In genomic region chr7:150668977-150669376, GRCh38 we compare ENCODE assay signal across 26 cellular contexts. TPM values are rescaled to one million over a fixed set of nuclear protein-coding genes. Genes with fewer than 3 reads are reported as not detected.
DNase-seq lines count a peak whose midpoint lies in the region; ATAC-seq lines count a peak whose summit lies in the region.
"Had no signal": no experiment of that assay in that cellular context is flagged by ENCODE, and none has a peak within 500 bp of the region (broad histone marks: within the 10 kb centered on the region; RNA-seq: fewer than 3 reads in every experiment).

No MANE protein-coding gene starts in this region.

- H3K4me3 Mint-ChIP-seq in activated T-cell treated with anti-CD3 and anti-CD28 coated beads, Interleukin-2, amount 50 U/mL, for 24 hours, result no peak overlapping the region
- H3K4me3 Mint-ChIP-seq in CD8-positive, alpha-beta memory T cell, result peak overlapping the region; percentile 25 to 90 (median 78)
- H3K4me3 Mint-ChIP-seq in activated T-helper 2 cell treated with anti-CD3 and anti-CD28 coated beads, Interferon-gamma antibody, Interleukin-2, Interleukin-4, amounts not matched to agents 10 μg/mL and 5 μg/mL and 100 μg/mL, durations not matched to agents 14 hours and 24 hours and 36 hours (ENCODE audit: low read depth), result no peak overlapping the region
- peak overlapping the region; percentile 6 to 85 (median 78) for H3K4me3 Mint-ChIP-seq in naive thymus-derived CD8-positive, alpha-beta T cell
- H3K4me3 Mint-ChIP-seq: endodermal cell; mesothelial cell of epicardium; nephron; stimulated activated naive B cell treated with anti-CD40 and anti-IgM and Interleukin-4, amounts not matched to agents 10 μg/mL and 1 μg/mL and 100 μg/mL, for 72 hours had no signal

- H3K27ac Mint-ChIP-seq in activated T-cell treated with anti-CD3 and anti-CD28 coated beads, Interleukin-2, amount 50 U/mL, for 24 hours, result peak overlapping the region; percentile 94
- H3K27ac Mint-ChIP-seq in CD8-positive, alpha-beta memory T cell, result peak overlapping the region; percentile 90 to 100 (median 98)
- H3K27ac Mint-ChIP-seq in activated T-helper 2 cell treated with anti-CD3 and anti-CD28 coated beads, Interferon-gamma antibody, Interleukin-2, Interleukin-4, amounts not matched to agents 10 μg/mL and 5 μg/mL and 100 μg/mL, durations not matched to agents 14 hours and 24 hours and 36 hours, result peak overlapping the region; percentile 92
- peak overlapping the region; percentile 94 to 100 (median 98) for H3K27ac Mint-ChIP-seq in naive thymus-derived CD8-positive, alpha-beta T cell
- H3K27ac Mint-ChIP-seq: endodermal cell; mesothelial cell of epicardium; nephron; stimulated activated naive B cell treated with anti-CD40 and anti-IgM and Interleukin-4, amounts not matched to agents 10 μg/mL and 1 μg/mL and 100 μg/mL, for 72 hours had no signal

- CTCF ChIA-PET in CD8-positive, alpha-beta memory T cell (lab: Charles Lee), result interaction anchor here (0.9 to 3.6 kb wide), 9 partner anchors 10 to 220 kb away, joined by 3 to 14 read pairs (median 5); partner anchors contain the start of genes GIMAP2 and GIMAP4

- H3K9me3 Mint-ChIP-seq in activated T-cell treated with anti-CD3 and anti-CD28 coated beads, Interleukin-2, amount 50 U/mL, for 24 hours, result peaks cover 25% of the 10 kb centered on the region
- peaks cover 9 to 38% (median 28%) of the 10 kb centered on the region in 5 donors for H3K9me3 Mint-ChIP-seq in CD8-positive, alpha-beta memory T cell
- peaks cover 17% of the 10 kb centered on the region for H3K9me3 Mint-ChIP-seq in activated T-helper 2 cell treated with anti-CD3 and anti-CD28 coated beads, Interferon-gamma antibody, Interleukin-2, Interleukin-4, amounts not matched to agents 10 μg/mL and 5 μg/mL and 100 μg/mL, durations not matched to agents 14 hours and 24 hours and 36 hours
- H3K9me3 Mint-ChIP-seq in naive thymus-derived CD8-positive, alpha-beta T cell, result peaks cover 0 to 37% (median 10%) of the 10 kb centered on the region in 9 donors

- H3K4me3 ChIP-seq in CD8-positive, alpha-beta memory T cell (ENCODE audit: low read length), result peak overlapping the region; percentile 26
- H3K4me3 ChIP-seq: coronary artery, esophagus muscularis mucosa, gastroesophageal sphincter, SJSA1, thoracic aorta had no signal

- intact Hi-C loops in activated T-helper 2 cell treated with anti-CD3 and anti-CD28 coated beads, Interferon-gamma antibody, Interleukin-2, Interleukin-4, amounts not matched to agents 10 μg/mL and 5 μg/mL and 100 μg/mL, durations not matched to agents 14 hours and 24 hours and 36 hours (cut with micrococcal nuclease), result loop anchor here (1.0 to 10.0 kb wide), 14 partner anchors 7 to 418 kb away; partner anchors contain the start of genes ACTR3C, AGAP3, GIMAP2 and GIMAP4

- H3K36me3 ChIP-seq in CD8-positive, alpha-beta memory T cell (ENCODE audit: insufficient read depth, low read length), result no peaks in the 10 kb centered on the region
- H3K36me3 ChIP-seq: BE2C, esophagus muscularis mucosa, gastroesophageal sphincter, SJSA1, thoracic aorta had no signal

- POLR2A ChIA-PET in CD8-positive, alpha-beta memory T cell (lab: Charles Lee), result interaction anchor here (1.0 to 2.7 kb wide), 10 partner anchors 17 to 220 kb away, joined by 3 to 11 read pairs (median 4); partner anchors contain the start of genes GIMAP1, GIMAP6, GIMAP7 and GIMAP8
- POLR2A ChIA-PET in naive thymus-derived CD8-positive, alpha-beta T cell (lab: Charles Lee), result interaction anchor here (0.6 to 10.1 kb wide), 31 partner anchors 8 to 220 kb away, joined by 3 to 122 read pairs (median 7); partner anchors contain the start of genes GIMAP1, GIMAP2, GIMAP4 and GIMAP5

- no peak overlapping the region for H3K27ac ChIP-seq in CD8-positive, alpha-beta memory T cell (ENCODE audit: low read depth, low read length)
- H3K27ac ChIP-seq: coronary artery, esophagus muscularis mucosa, gastroesophageal sphincter, SJSA1, thoracic aorta, VCaP had no signal

- DNase-seq in activated T-cell treated with anti-CD3 and anti-CD28 coated beads, Interleukin-2, amount 50 U/mL, for 24 hours, result no peak
- no peak for DNase-seq in activated T-cell treated with anti-CD3 and anti-CD28 coated beads, Interleukin-2, amount 50 U/mL, for 1 hour
- DNase-seq in CD8-positive, alpha-beta memory T cell, result no peak
- DNase-seq in activated T-helper 2 cell treated with anti-CD3 and anti-CD28 coated beads, Interferon-gamma antibody, Interleukin-2, Interleukin-4, amounts not matched to agents 10 μg/mL and 5 μg/mL and 100 μg/mL, durations not matched to agents 14 hours and 24 hours and 36 hours (ENCODE audit: low spot score), result no peak
- DNase-seq in naive thymus-derived CD8-positive, alpha-beta T cell, result no peak
- DNase-seq in NCI-H1417 (lab: John Stamatoyannopoulos, UW) (no peak), DMS79 treated with DMSO at 0.1 percent for 48 hours (lab: John Stamatoyannopoulos, UW) (no peak)
- DNase-seq: BE2C; endodermal cell; hippocampal formation; NCI-H1092 treated with DMSO at 0.1 percent for 48 hours; NCI-H2029; NCI-H526 treated with DMSO at 0.1 percent for 48 hours; retina; stimulated activated naive B cell treated with anti-CD40 and anti-IgM and Interleukin-4, amounts not matched to agents 10 μg/mL and 1 μg/mL and 100 μg/mL, for 72 hours had no signal

- peaks cover 31% of the 10 kb centered on the region for H3K36me3 Mint-ChIP-seq in activated T-cell treated with anti-CD3 and anti-CD28 coated beads, Interleukin-2, amount 50 U/mL, for 24 hours (ENCODE audit: low read depth)
- peaks cover 3 to 37% (median 21%) of the 10 kb centered on the region in 3 donors for H3K36me3 Mint-ChIP-seq in CD8-positive, alpha-beta memory T cell
- H3K36me3 Mint-ChIP-seq in activated T-helper 2 cell treated with anti-CD3 and anti-CD28 coated beads, Interferon-gamma antibody, Interleukin-2, Interleukin-4, amounts not matched to agents 10 μg/mL and 5 μg/mL and 100 μg/mL, durations not matched to agents 14 hours and 24 hours and 36 hours (ENCODE audit: low read depth), result peaks cover 32% of the 10 kb centered on the region
- peaks cover 0 to 24% (median 10%) of the 10 kb centered on the region in 3 donors for H3K36me3 Mint-ChIP-seq in naive thymus-derived CD8-positive, alpha-beta T cell
- H3K36me3 Mint-ChIP-seq: mesothelial cell of epicardium had no signal

- H3K4me1 Mint-ChIP-seq in activated T-cell treated with anti-CD3 and anti-CD28 coated beads, Interleukin-2, amount 50 U/mL, for 24 hours (ENCODE audit: low read depth), result peaks cover 89% of the 10 kb centered on the region
- H3K4me1 Mint-ChIP-seq in CD8-positive, alpha-beta memory T cell, result peaks cover 84 to 97% (median 96%) of the 10 kb centered on the region in 3 donors
- peaks cover 66% of the 10 kb centered on the region for H3K4me1 Mint-ChIP-seq in activated T-helper 2 cell treated with anti-CD3 and anti-CD28 coated beads, Interferon-gamma antibody, Interleukin-2, Interleukin-4, amounts not matched to agents 10 μg/mL and 5 μg/mL and 100 μg/mL, durations not matched to agents 14 hours and 24 hours and 36 hours (ENCODE audit: low read depth)
- peaks cover 33 to 91% (median 85%) of the 10 kb centered on the region in 4 donors for H3K4me1 Mint-ChIP-seq in naive thymus-derived CD8-positive, alpha-beta T cell
- H3K4me1 Mint-ChIP-seq: endodermal cell, mesothelial cell of epicardium, nephron had no signal

- H3K27me3 Mint-ChIP-seq in activated T-cell treated with anti-CD3 and anti-CD28 coated beads, Interleukin-2, amount 50 U/mL, for 24 hours, result no peaks in the 10 kb centered on the region
- H3K27me3 Mint-ChIP-seq in CD8-positive, alpha-beta memory T cell, result no peaks in the 10 kb centered on the region
- H3K27me3 Mint-ChIP-seq in activated T-helper 2 cell treated with anti-CD3 and anti-CD28 coated beads, Interferon-gamma antibody, Interleukin-2, Interleukin-4, amounts not matched to agents 10 μg/mL and 5 μg/mL and 100 μg/mL, durations not matched to agents 14 hours and 24 hours and 36 hours (ENCODE audit: low read depth), result no peaks in the 10 kb centered on the region
- H3K27me3 Mint-ChIP-seq in naive thymus-derived CD8-positive, alpha-beta T cell, result no peaks in the 10 kb centered on the region
- H3K27me3 Mint-ChIP-seq: stimulated activated naive B cell treated with anti-CD40 and anti-IgM and Interleukin-4, amounts not matched to agents 10 μg/mL and 1 μg/mL and 100 μg/mL, for 72 hours had no signal

- no peak for ATAC-seq in naive thymus-derived CD8-positive, alpha-beta T cell
- ATAC-seq in GM18907 (IDR thresholded peaks at IDR 0.05; ENCODE audit: unreplicated experiment), result no peak
- ATAC-seq: gastroesophageal sphincter; stimulated activated naive B cell treated with anti-CD40 and anti-IgM and Interleukin-4, amounts not matched to agents 10 μg/mL and 1 μg/mL and 100 μg/mL, for 72 hours had no signal

- H3K27me3 ChIP-seq in CD8-positive, alpha-beta memory T cell (ENCODE audit: insufficient read depth, low read length, poor library complexity, severe bottlenecking), result no peaks in the 10 kb centered on the region
- H3K27me3 ChIP-seq: BE2C, esophagus muscularis mucosa, gastroesophageal sphincter, SJSA1 had no signal

- peaks cover 86% of the 10 kb centered on the region for H3K4me1 ChIP-seq in CD8-positive, alpha-beta memory T cell (ENCODE audit: insufficient read depth, low read length)
- H3K4me1 ChIP-seq: BE2C, esophagus muscularis mucosa, gastroesophageal sphincter, SJSA1 had no signal

- H3K9me3 ChIP-seq in CD8-positive, alpha-beta memory T cell (ENCODE audit: low read length), result no peaks in the 10 kb centered on the region
- H3K9me3 ChIP-seq: BE2C, gastroesophageal sphincter, SJSA1, thoracic aorta had no signal

RNA-seq across cellular contexts. Expression of gene GIMAP2, which starts 16.5 kb away (rescaled TPM):
- 10 to 100 TPM; 40.4 to 42.9 TPM for total RNA-seq in CD8-positive, alpha-beta memory T cell
- 88.0 TPM for polyA plus RNA-seq in CD8-positive, alpha-beta memory T cell
- 29.3 and 30.5 TPM in 2 replicates for total RNA-seq in activated T-helper 2 cell treated with anti-CD3 and anti-CD28 coated beads, Interferon-gamma antibody, Interleukin-2, Interleukin-4, amounts not matched to agents 10 μg/mL and 5 μg/mL and 100 μg/mL, durations not matched to agents 14 hours and 24 hours and 36 hours
- 100 to 1,000 TPM; 231 to 238 TPM for total RNA-seq in naive thymus-derived CD8-positive, alpha-beta T cell
- 100 to 1,000 TPM in 1 of 3 donors, 10 to 100 TPM in 2; 89.3 to 102 (median 93.8) TPM for polyA plus RNA-seq in naive thymus-derived CD8-positive, alpha-beta T cell
- total RNA-seq: endodermal cell, mesothelial cell of epicardium, osteocyte had no signal

RNA-seq across cellular contexts. Expression of gene GIMAP6, which starts 36.8 kb away (rescaled TPM):
- 10 to 100 TPM; 44.9 to 45.8 TPM for total RNA-seq in CD8-positive, alpha-beta memory T cell
- polyA plus RNA-seq in CD8-positive, alpha-beta memory T cell, result 199 TPM
- total RNA-seq in activated T-helper 2 cell treated with anti-CD3 and anti-CD28 coated beads, Interferon-gamma antibody, Interleukin-2, Interleukin-4, amounts not matched to agents 10 μg/mL and 5 μg/mL and 100 μg/mL, durations not matched to agents 14 hours and 24 hours and 36 hours, result 25.8 and 29.4 TPM in 2 replicates
- 100 to 1,000 TPM; 213 to 216 TPM for total RNA-seq in naive thymus-derived CD8-positive, alpha-beta T cell
- 100 to 1,000 TPM; 115 to 173 (median 121) TPM for polyA plus RNA-seq in naive thymus-derived CD8-positive, alpha-beta T cell
- total RNA-seq: endodermal cell, mesothelial cell of epicardium, osteocyte, SJSA1 had no signal

RNA-seq across cellular contexts. Expression of gene GIMAP1, which starts 47.4 kb away (rescaled TPM):
- total RNA-seq in CD8-positive, alpha-beta memory T cell, result 10 to 100 TPM in 1 of 2 experiments, 1 to 10 TPM in 1; 9.8 to 10.0 TPM
- 86.1 TPM for polyA plus RNA-seq in CD8-positive, alpha-beta memory T cell
- 3.9 and 4.5 TPM in 2 replicates for total RNA-seq in activated T-helper 2 cell treated with anti-CD3 and anti-CD28 coated beads, Interferon-gamma antibody, Interleukin-2, Interleukin-4, amounts not matched to agents 10 μg/mL and 5 μg/mL and 100 μg/mL, durations not matched to agents 14 hours and 24 hours and 36 hours
- 100 to 1,000 TPM; 119 TPM for total RNA-seq in naive thymus-derived CD8-positive, alpha-beta T cell
- polyA plus RNA-seq in naive thymus-derived CD8-positive, alpha-beta T cell, result 10 to 100 TPM; 48.0 to 87.4 (median 67.1) TPM
- total RNA-seq: endodermal cell, mesothelial cell of epicardium, osteocyte, RPMI7951, SJSA1 had no signal

Comparison
In these comparisons a context has a peak if more than half of its experiments do, and no peak if none do; other contexts are left out.
1. H3K4me3 Mint-ChIP-seq: peak in CD8-positive, alpha-beta memory T cell (7 of 7) and naive thymus-derived CD8-positive, alpha-beta T cell (10 of 10); none in activated T-cell treated with anti-CD3 and anti-CD28 coated beads, Interleukin-2, amount 50 U/mL, for 24 hours (single experiment) and activated T-helper 2 cell treated with anti-CD3 and anti-CD28 coated beads, Interferon-gamma antibody, Interleukin-2, Interleukin-4, amounts not matched to agents 10 μg/mL and 5 μg/mL and 100 μg/mL, durations not matched to agents 14 hours and 24 hours and 36 hours (single experiment).
2. RNA of gene GIMAP1, which starts 47.4 kb away (total RNA-seq): 119 TPM in naive thymus-derived CD8-positive, alpha-beta T cell; 9.8 to 10.0 TPM in CD8-positive, alpha-beta memory T cell and 3.9 to 4.5 TPM in activated T-helper 2 cell treated with anti-CD3 and anti-CD28 coated beads, Interferon-gamma antibody, Interleukin-2, Interleukin-4, amounts not matched to agents 10 μg/mL and 5 μg/mL and 100 μg/mL, durations not matched to agents 14 hours and 24 hours and 36 hours; every median in the first group is over 10 times any median in the second.
3. Peak in every context shown above with its lines, with median percentiles within 50 percentile points of each other: H3K27ac Mint-ChIP-seq.